In the genomic region with DNA sequence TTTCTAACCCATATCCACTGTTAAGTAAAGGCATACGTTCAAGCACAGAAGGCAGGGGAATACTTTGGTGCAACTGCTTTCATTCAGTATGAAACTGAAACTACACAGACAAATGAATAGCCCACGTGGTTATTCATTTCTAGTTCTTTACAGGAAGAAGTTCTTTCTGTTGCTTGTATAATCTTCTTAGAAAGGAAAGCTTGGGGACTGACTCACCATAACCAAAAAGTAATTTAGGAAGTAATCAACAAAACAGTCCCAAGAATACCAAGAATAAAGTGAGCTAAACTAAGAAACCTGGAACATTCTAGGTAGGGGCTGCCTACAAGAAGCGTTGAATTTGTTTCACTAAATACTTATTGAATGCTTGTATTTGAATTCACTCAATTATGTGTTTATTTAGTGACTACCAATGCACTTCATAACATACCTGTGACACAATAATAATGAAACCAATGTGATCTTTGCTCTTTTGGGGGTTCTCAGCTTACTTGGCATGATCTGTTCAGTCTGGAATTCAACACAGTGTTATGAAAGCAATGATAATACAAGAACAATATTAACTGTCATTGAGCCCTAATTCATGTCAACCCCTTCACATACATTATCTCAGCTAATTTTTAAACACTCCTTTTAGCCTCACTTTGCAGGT, we compare ENCODE assay signal across 8 cellular contexts. TPM values are rescaled to one million over a fixed set of nuclear protein-coding genes. Genes with fewer than 3 reads are reported as not detected.
A peak's percentile ranks its signal among the peaks of the same experiment; 100 is the strongest.
DNase-seq lines count a peak whose midpoint lies in the region; ATAC-seq and TF ChIP-seq lines count a peak whose summit lies in the region.

No MANE protein-coding gene starts in this region.

- no peaks in the 10 kb centered on the region for H3K9me3 ChIP-seq in BLaER1
- no peaks in the 10 kb centered on the region for H3K9me3 ChIP-seq in SJSA1 (replicated peaks)

- no peak overlapping the region for H3K27ac ChIP-seq in BLaER1
- peak overlapping the region; percentile 30 for H3K27ac ChIP-seq in SJSA1

- DNase-seq in GM19238 (ENCODE audit: insufficient read length, low spot score) (peak; percentile 48), SJSA1 (ENCODE audit: low read depth in 1 of 2, low spot score in 2 of 2) (peak in 1 of 2 experiments; percentile 70), foreskin fibroblast (peak; percentile 41 to 71), stromal cell of bone marrow (ENCODE audit: low read depth) (peak; percentile 36), NCI-H187 (lab: John Stamatoyannopoulos, UW) (no peak), cerebellar cortex (ENCODE audit: low spot score) (no peak)

- H3K4me3 ChIP-seq in BLaER1 (no peak overlapping the region), SJSA1 (peak overlapping the region; percentile 4), foreskin fibroblast (ENCODE audit: low read depth in 1 of 2, low read length in 2 of 2) (peak overlapping the region; percentile 2 to 7)

- no peaks in the 10 kb centered on the region for H3K27me3 ChIP-seq in BLaER1
- no peaks in the 10 kb centered on the region for H3K27me3 ChIP-seq in SJSA1 (replicated peaks)

- H3K36me3 ChIP-seq in BLaER1 (no peaks in the 10 kb centered on the region), SJSA1 (peaks cover 13% of the 10 kb centered on the region)

- TF ChIP-seq CTCF in foreskin fibroblast (IDR thresholded peaks at IDR 0.05; ENCODE audit: low read depth, low read length): no peak

- no peak overlapping the region for H3K9ac ChIP-seq in BLaER1

- H3K4me2 ChIP-seq in BLaER1: peak overlapping the region; percentile 53

- ATAC-seq in HG03108 (IDR thresholded peaks at IDR 0.05; ENCODE audit: unreplicated experiment): peak; percentile 100

- H3K4me1 ChIP-seq in BLaER1 (peaks cover 6% of the 10 kb centered on the region; the same call in 1 of the 2 replicates), SJSA1 (replicated peaks) (peaks cover 51% of the 10 kb centered on the region)

- no peaks in the 10 kb centered on the region for H4K20me1 ChIP-seq in BLaER1

RNA-seq across cellular contexts. Expression of a gene that starts 25.1 kb away (rescaled TPM):
- total RNA-seq in SJSA1 (2014; rRNA removed; shearing (Covaris generic)): 5.1 and 5.8 TPM in 2 replicates

Comparison
In these comparisons a context has a peak if more than half of its experiments do, and no peak if none do; other contexts are left out.
1. DNase-seq: peak in GM19238 (single experiment), foreskin fibroblast (2 of 2) and stromal cell of bone marrow (single experiment); none in NCI-H187 (0 of 2) and cerebellar cortex (single experiment).